18 cellular contexts compared by ENCODE assay signal in genomic region chr12:69274861-69275260, GRCh38. TPM values are rescaled to one million over a fixed set of nuclear protein-coding genes. Genes with fewer than 3 reads are reported as not detected.
DNase-seq lines count a peak whose midpoint lies in the region; ATAC-seq, FAIRE-seq and TF ChIP-seq lines count a peak whose summit lies in the region.
"Had no signal": no experiment of that assay in that cellular context is flagged by ENCODE, and none has a peak within 500 bp of the region (broad histone marks: within the 10 kb centered on the region; RNA-seq: fewer than 3 reads in every experiment).

No MANE protein-coding gene starts in this region.

- no peak overlapping the region for H3K27ac Mint-ChIP-seq in T-cell

- no peak for TF ChIP-seq CTCF in AG10803 (conservative IDR thresholded peaks at IDR 0.05; ENCODE audit: low read length)
- TF ChIP-seq CTCF in fibroblast of the aortic adventitia (IDR thresholded peaks at IDR 0.05; ENCODE audit: insufficient read depth, low read length), result no peak

- no peak overlapping the region for H3K27ac ChIP-seq in small intestine (ENCODE audit: low read depth in 1 of 2, low read length in 1 of 2)
- H3K27ac ChIP-seq: coronary artery, hepatocyte, skin epidermis had no signal

- DNase-seq in AG10803 (ENCODE audit: low read depth), result peak; percentile 22
- peak; percentile 52 for DNase-seq in HCEC 1CT
- DNase-seq in amniotic epithelial cell (ENCODE audit: low read depth), result peak; percentile 18
- peak; percentile 44 for DNase-seq in fibroblast of the aortic adventitia (ENCODE audit: low read depth)
- no peak for DNase-seq in T-cell
- no peak for DNase-seq in small intestine
- DNase-seq: Caco-2, GF-D8, left colon, NCI-H2081, NCI-H524, nucleus accumbens had no signal

- POLR2A ChIA-PET in T-cell (lab: Charles Lee), result interaction anchor here in 1 of 2 donors (0.6 kb wide), 1 partner anchor 336 kb away, joined by 4 read pairs; the partner anchor contains the start of gene LRRC10

- no peaks in the 10 kb centered on the region for H3K27me3 Mint-ChIP-seq in T-cell

- no peak for FAIRE-seq in small intestine (lab: Jason Lieb, UNC)

- no peaks in the 10 kb centered on the region for H3K9me3 Mint-ChIP-seq in T-cell

- peaks cover 9% of the 10 kb centered on the region for H3K36me3 Mint-ChIP-seq in T-cell

- no peak for ATAC-seq in GM21381 (IDR thresholded peaks at IDR 0.05; ENCODE audit: unreplicated experiment)
- ATAC-seq in T-cell (replicated peaks in 1 of 4), result no peak
- ATAC-seq in activated CD4-positive, CD25-positive, alpha-beta regulatory T cell treated with anti-CD3 and anti-CD28 coated beads, Interleukin-2, amount 50 U/mL, for 24 hours, result no peak
- ATAC-seq: esophagus mucosa, left colon had no signal

- H3K9me3 ChIP-seq in small intestine (ENCODE audit: control insufficient read depth, low read depth), result no peaks in the 10 kb centered on the region
- H3K9me3 ChIP-seq: Caco-2 had no signal

- peaks cover 36 to 54% (median 52%) of the 10 kb centered on the region in 3 donors for H3K4me1 Mint-ChIP-seq in T-cell

- peaks cover 0 to 1% of the 10 kb centered on the region in 2 donors for H3K36me3 ChIP-seq in small intestine (ENCODE audit: control insufficient read depth in 2 of 2, insufficient read depth in 2 of 2, low read length in 2 of 2)

- H3K27me3 ChIP-seq in small intestine (ENCODE audit: control insufficient read depth in 2 of 2, insufficient read depth in 2 of 2, low read length in 2 of 2), result no peaks in the 10 kb centered on the region
- H3K27me3 ChIP-seq: hepatocyte had no signal

- no peaks in the 10 kb centered on the region for H3K4me1 ChIP-seq in small intestine (ENCODE audit: control insufficient read depth in 2 of 2, insufficient read depth in 1 of 2, low read depth in 1 of 2, low read length in 1 of 2)

- CTCF ChIA-PET in T-cell (lab: Charles Lee), result interaction anchor here (1.1 to 2.0 kb wide), 2 partner anchors 10 to 21 kb away, joined by 4 read pairs; no protein-coding TSS in a partner anchor

- WGBS in small intestine, 3 donors, result 29 to 52% (median 33%) methylated on average over 1 of the region's 1 CpG

- H3K4me3 ChIP-seq in AG10803 (ENCODE audit: low read length) (no peak overlapping the region), fibroblast of the aortic adventitia (ENCODE audit: low read depth, low read length) (no peak overlapping the region), small intestine (ENCODE audit: low read depth in 1 of 2, low read length in 2 of 2) (no peak overlapping the region)
- H3K4me3 ChIP-seq: coronary artery, hepatocyte, skin epidermis had no signal

- H3K4me3 Mint-ChIP-seq in T-cell, result no peak overlapping the region

RNA-seq across cellular contexts. Expression of gene CPSF6, which starts 35.5 kb away (rescaled TPM):
- 13.4 and 25.8 TPM in 2 replicates for total RNA-seq in fibroblast of the aortic adventitia (ENCODE audit: low replicate concordance)
- total RNA-seq in T-cell, result 100 to 1,000 TPM in 1 of 5 donors, 10 to 100 TPM in 4; 84.3 to 111 (median 86.7) TPM
- polyA plus RNA-seq in small intestine, result 10 to 100 TPM; 11.0 to 26.2 (median 12.4) TPM

Comparison
In these comparisons a context has a peak if more than half of its experiments do, and no peak if none do; other contexts are left out.
1. DNase-seq: peak in AG10803 (single experiment), HCEC 1CT (single experiment), amniotic epithelial cell (single experiment) and fibroblast of the aortic adventitia (single experiment); none in T-cell (0 of 34) and small intestine (single experiment).